ENCODE assay signal across 13 cellular contexts in the genomic region with DNA sequence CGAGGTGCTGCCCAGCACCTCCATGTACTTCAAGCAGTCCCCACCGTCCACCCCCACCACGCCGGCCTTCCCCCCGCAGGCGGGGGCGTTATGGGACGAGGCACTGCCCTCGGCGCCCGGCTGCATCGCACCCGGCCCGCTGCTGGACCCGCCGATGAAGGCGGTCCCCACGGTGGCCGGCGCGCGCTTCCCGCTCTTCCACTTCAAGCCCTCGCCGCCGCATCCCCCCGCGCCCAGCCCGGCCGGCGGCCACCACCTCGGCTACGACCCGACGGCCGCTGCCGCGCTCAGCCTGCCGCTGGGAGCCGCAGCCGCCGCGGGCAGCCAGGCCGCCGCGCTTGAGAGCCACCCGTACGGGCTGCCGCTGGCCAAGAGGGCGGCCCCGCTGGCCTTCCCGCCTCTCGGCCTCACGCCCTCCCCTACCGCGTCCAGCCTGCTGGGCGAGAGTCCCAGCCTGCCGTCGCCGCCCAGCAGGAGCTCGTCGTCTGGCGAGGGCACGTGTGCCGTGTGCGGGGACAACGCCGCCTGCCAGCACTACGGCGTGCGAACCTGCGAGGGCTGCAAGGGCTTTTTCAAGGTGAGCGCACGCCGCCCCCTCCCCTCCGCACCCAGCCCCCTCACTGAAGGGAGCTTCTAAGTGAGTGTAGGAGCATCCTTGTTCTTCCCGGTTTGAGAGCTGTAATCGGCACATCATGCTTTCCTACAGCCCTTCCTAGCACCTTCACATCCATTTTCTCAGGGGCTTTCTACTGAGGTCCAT. TPM values are rescaled to one million over a fixed set of nuclear protein-coding genes. Genes with fewer than 3 reads are reported as not detected.
A peak's percentile ranks its signal among the peaks of the same experiment; 100 is the strongest.
DNase-seq lines count a peak whose midpoint lies in the region; ATAC-seq and TF ChIP-seq lines count a peak whose summit lies in the region.
"Had no signal": no experiment of that assay in that cellular context is flagged by ENCODE, and none has a peak within 500 bp of the region (broad histone marks: within the 10 kb centered on the region; RNA-seq: fewer than 3 reads in every experiment).

No MANE protein-coding gene starts in this region.

- no peak overlapping the region for H2BK120ac ChIP-seq in mesendoderm (ENCODE audit: low read depth, low read length)

- peak overlapping the region; percentile 70 for H3K4me2 ChIP-seq in mesendoderm (ENCODE audit: low read length)

- peak; percentile 20 to 50 for DNase-seq in cardiac muscle cell (ENCODE audit: low read depth in 1 of 2, low spot score in 1 of 2)
- DNase-seq in cardiac septum (ENCODE audit: low spot score) = no peak
- peak; percentile 43 for DNase-seq in endothelial cell (ENCODE audit: low spot score)
- DNase-seq in mesendoderm = peak; percentile 53
- DNase-seq in activated CD4-positive, alpha-beta T cell treated with anti-CD3 and anti-CD28 coated beads, Interleukin-2, amount 50 U/mL, for 48 hours = no peak
- DNase-seq in prostate gland (ENCODE audit: low spot score) = no peak
- DNase-seq: activated CD8-positive, alpha-beta memory T cell treated with anti-CD3 and anti-CD28 coated beads, Interleukin-2, amount 50 U/mL, for 4 hours; NCI-H345; stimulated activated CD4-positive, alpha-beta T cell treated with anti-CD3 and anti-CD28 coated beads, Interleukin-4, amount 100 ng/mL, for 4 hours had no signal

- no peak overlapping the region for H4K5ac ChIP-seq in mesendoderm (ENCODE audit: low read length)

- H3K27me3 Mint-ChIP-seq in endothelial cell (ENCODE audit: unreplicated experiment) = peaks cover 40% of the 10 kb centered on the region

- H3K79me1 ChIP-seq in mesendoderm (ENCODE audit: low read length) = no peaks in the 10 kb centered on the region

- H3K9ac ChIP-seq in mesendoderm (ENCODE audit: low read length) = no peak overlapping the region

- TF ChIP-seq POLR2A in prostate gland (IDR thresholded peaks at IDR 0.05) = no peak

- WGBS in mesendoderm (ENCODE audit: extremely low coverage, insufficient coverage, low lambda C conversion rate) = no CpG with 5 or more reads among the region's 78 CpGs
- WGBS in urinary bladder = 43% methylated on average over 78 of the region's 78 CpGs
- WGBS in prostate gland = 29% methylated on average over 25 of the region's 78 CpGs

- ATAC-seq in HG03342 (IDR thresholded peaks at IDR 0.05; ENCODE audit: unreplicated experiment) = no peak

- H3K4me3 Mint-ChIP-seq in endothelial cell (ENCODE audit: unreplicated experiment) = peak overlapping the region; percentile 34

- no peaks in the 10 kb centered on the region for H3K9me3 Mint-ChIP-seq in endothelial cell (ENCODE audit: unreplicated experiment)

- no peak overlapping the region for H3K18ac ChIP-seq in mesendoderm (ENCODE audit: low read length)

- H3K36me3 Mint-ChIP-seq in endothelial cell (ENCODE audit: low read depth, unreplicated experiment) = no peaks in the 10 kb centered on the region

- H3K4me1 ChIP-seq in cardiac muscle cell (ENCODE audit: low read depth) (no peaks in the 10 kb centered on the region), mesendoderm (ENCODE audit: control insufficient read depth, low read depth, low read length) (peaks cover 4% of the 10 kb centered on the region), urinary bladder (ENCODE audit: insufficient read depth) (no peaks in the 10 kb centered on the region), prostate gland (replicated peaks) (peaks cover 8% of the 10 kb centered on the region)

- H3K9me3 ChIP-seq in cardiac muscle cell (ENCODE audit: low read depth) (no peaks in the 10 kb centered on the region), prostate gland (no peaks in the 10 kb centered on the region)
- H3K9me3 ChIP-seq: ovary had no signal

- intact Hi-C loops in cardiac septum (cut with DNase I) (loop anchor here (10.0 kb wide), 1 partner anchor 596 kb away; a partner anchor contains a TSS), prostate gland (cut with DNase I) (loop anchor here (10.0 kb wide), 5 partner anchors 266 to 724 kb away; a partner anchor contains a TSS)

- H3K23ac ChIP-seq in mesendoderm (ENCODE audit: low read length) = no peak overlapping the region

- no peaks in the 10 kb centered on the region for H3K79me2 ChIP-seq in mesendoderm (ENCODE audit: control insufficient read depth, insufficient read depth, low read length)

- H3K4me3 ChIP-seq in cardiac muscle cell = no peak overlapping the region
- H3K4me3 ChIP-seq in mesendoderm (ENCODE audit: low read length) = no peak overlapping the region
- H3K4me3 ChIP-seq in urinary bladder (ENCODE audit: low read depth, low read length) = peak overlapping the region; percentile 12
- H3K4me3 ChIP-seq in prostate gland = peak overlapping the region in 1 of 2 donors; percentile 12
- H3K4me3 ChIP-seq: ovary had no signal

- peaks cover 9% of the 10 kb centered on the region for H3K4me1 Mint-ChIP-seq in endothelial cell (ENCODE audit: unreplicated experiment)

- H2BK5ac ChIP-seq in mesendoderm (ENCODE audit: low read length) = no peak overlapping the region

- H2AK5ac ChIP-seq in mesendoderm (ENCODE audit: low read length) = no peak overlapping the region

- peaks cover 90% of the 10 kb centered on the region for H3K27me3 ChIP-seq in cardiac muscle cell
- H3K27me3 ChIP-seq in mesendoderm (ENCODE audit: insufficient read depth, low read length, poor library complexity) = peaks cover 52% of the 10 kb centered on the region
- no peaks in the 10 kb centered on the region for H3K27me3 ChIP-seq in prostate gland (replicated peaks; ENCODE audit: insufficient read depth)
- H3K27me3 ChIP-seq: ovary had no signal

- H3K56ac ChIP-seq in mesendoderm (ENCODE audit: low read length) = peak overlapping the region; percentile 71

- H2BK15ac ChIP-seq in mesendoderm (replicated peaks; ENCODE audit: low read depth) = no peak overlapping the region

- no peak overlapping the region for H4K8ac ChIP-seq in mesendoderm (ENCODE audit: low read depth, low read length)

- H3K27ac ChIP-seq in cardiac muscle cell (no peak overlapping the region), mesendoderm (ENCODE audit: low read depth, low read length) (no peak overlapping the region), urinary bladder (ENCODE audit: low read depth) (no peak overlapping the region), prostate gland (no peak overlapping the region)
- H3K27ac ChIP-seq: ovary had no signal

- no peak overlapping the region for H3K27ac Mint-ChIP-seq in endothelial cell (ENCODE audit: unreplicated experiment)

- TF ChIP-seq CTCF in cardiac muscle cell (IDR thresholded peaks at IDR 0.05; ENCODE audit: low read depth, low read length) = no peak
- TF ChIP-seq CTCF in endothelial cell (IDR thresholded peaks at IDR 0.05; ENCODE audit: unreplicated experiment) = no peak
- no peak for TF ChIP-seq CTCF in prostate gland (IDR thresholded peaks at IDR 0.05)

- no peak overlapping the region for H3K4ac ChIP-seq in mesendoderm (ENCODE audit: low read depth, low read length)

- H3K36me3 ChIP-seq in cardiac muscle cell = no peaks in the 10 kb centered on the region
- no peaks in the 10 kb centered on the region for H3K36me3 ChIP-seq in mesendoderm (ENCODE audit: control insufficient read depth, insufficient read depth, low read length)
- no peaks in the 10 kb centered on the region for H3K36me3 ChIP-seq in urinary bladder (ENCODE audit: insufficient read depth)
- no peaks in the 10 kb centered on the region for H3K36me3 ChIP-seq in prostate gland
- H3K36me3 ChIP-seq: ovary had no signal

RNA-seq across cellular contexts. Expression of a gene that starts 6.9 kb away (rescaled TPM):
- total RNA-seq in cardiac muscle cell (0.49 and 1.5 TPM in 2 replicates), cardiac septum (22.4 TPM), endothelial cell (ENCODE audit: unreplicated experiment) (0.18 TPM), urinary bladder (4.7 TPM), prostate gland (1 to 10 TPM in 1 of 2 donors, under 1 TPM in 1; 0.64 to 1.1 TPM)
- polyA plus RNA-seq in cardiac muscle cell (0.42 and 0.87 TPM in 2 replicates), urinary bladder (4.8 TPM)
- polyA plus RNA-seq in mesendoderm (2013, experiment 1 of 2) = 0.04 TPM
- 0.06 TPM for polyA plus RNA-seq in mesendoderm (2013, experiment 2 of 2)
- total RNA-seq: epithelial cell of proximal tubule had no signal

Comparison
In these comparisons a context has a peak if more than half of its experiments do, and no peak if none do; other contexts are left out.
1. DNase-seq: peak in cardiac muscle cell (2 of 2), endothelial cell (single experiment) and mesendoderm (single experiment); none in cardiac septum (single experiment), activated CD4-positive, alpha-beta T cell treated with anti-CD3 and anti-CD28 coated beads, Interleukin-2, amount 50 U/mL, for 48 hours (0 of 2) and prostate gland (single experiment).